Comparison of ENCODE assay signal across 8 cellular contexts in genomic region chr20:62900052-62900691, GRCh38. TPM values are rescaled to one million over a fixed set of nuclear protein-coding genes. Genes with fewer than 3 reads are reported as not detected.
DNase-seq lines count a peak whose midpoint lies in the region; ATAC-seq and TF ChIP-seq lines count a peak whose summit lies in the region.

No MANE protein-coding gene starts in this region.

- no TSS peak for BruUV-seq in OCI-LY7 (replicated peaks; lab: Mats Ljungman, UMichigan)

- H3K4me1 Mint-ChIP-seq in CD14-positive monocyte, result peaks cover 9% of the 10 kb centered on the region

- intact Hi-C loops in CD14-positive monocyte (cut with micrococcal nuclease), result loop anchor here (1.0 to 2.0 kb wide), 2 partner anchors 109 kb away; no protein-coding TSS in a partner anchor
- intact Hi-C loops in OCI-LY7 (cut with micrococcal nuclease; ENCODE audit: unreplicated experiment), result loop anchor here (1.0 to 2.0 kb wide), 5 partner anchors 18 to 109 kb away; partner anchors contain the start of gene GID8

- H3K9me2 ChIP-seq in OCI-LY7 (ENCODE audit: insufficient read depth, low read length), result no peaks in the 10 kb centered on the region

- TF ChIP-seq CTCF in CD14-positive monocyte (IDR thresholded peaks at IDR 0.05) (peak; percentile 91), OCI-LY7 (conservative IDR thresholded peaks at IDR 0.05; ENCODE audit: low read length) (peak; percentile 84)

- H3K4me3 ChIP-seq in OCI-LY7 (ENCODE audit: low read depth, low read length, poor library complexity, severe bottlenecking) (no peak overlapping the region), esophagus (ENCODE audit: low read depth in 1 of 2, low read length in 2 of 2) (no peak overlapping the region)

- no peaks in the 10 kb centered on the region for H3K9me3 ChIP-seq in OCI-LY7 (ENCODE audit: low read length)
- H3K9me3 ChIP-seq in esophagus (ENCODE audit: control insufficient read depth in 2 of 2, insufficient read depth in 1 of 2, low read depth in 1 of 2, low read length in 1 of 2), result no peaks in the 10 kb centered on the region

- peak overlapping the region in 3 of 7 donors; percentile 26 to 75 (median 56) for H3K27ac Mint-ChIP-seq in CD14-positive monocyte

- H3K4me2 ChIP-seq in OCI-LY7 (ENCODE audit: low read length), result peak overlapping the region; percentile 7; the same call in 1 of the 2 replicates

- H3K4me3 Mint-ChIP-seq in CD14-positive monocyte, result no peak overlapping the region

- peak; percentile 68 for ATAC-seq in GM19452 (IDR thresholded peaks at IDR 0.05; ENCODE audit: unreplicated experiment)

- H3K36me3 ChIP-seq in OCI-LY7 (ENCODE audit: insufficient read depth, low read length) (peaks cover 71% of the 10 kb centered on the region), esophagus (ENCODE audit: control insufficient read depth in 2 of 2, insufficient read depth in 2 of 2, low read length in 1 of 2) (peaks cover 14 to 27% of the 10 kb centered on the region in 2 donors)

- DNase-seq in CD14-positive monocyte (ENCODE audit: low spot score), result peak; percentile 73
- peak in 58 of 76 experiments; percentile 6 to 72 (median 40) for DNase-seq in HUDEP-2 (lab: John Stamatoyannopoulos, UW; ENCODE audit: unreplicated experiment in 76 of 76)
- DNase-seq in OCI-LY7 (ENCODE audit: low spot score), result peak; percentile 75
- peak; percentile 86 for DNase-seq in activated T-cell treated with anti-CD3 and anti-CD28 coated beads, Interleukin-2, amount 50 U/mL, for 1 hour
- DNase-seq in myocyte (ENCODE audit: low read depth), result peak; percentile 57
- peak; percentile 52 to 57 for DNase-seq in stimulated activated CD8-positive, alpha-beta memory T cell treated with anti-CD3 and anti-CD28 coated beads, Interleukin-7, amount 100 ng/mL, for 4 hours (ENCODE audit: low read depth in 2 of 2)

- H3K27me3 Mint-ChIP-seq in CD14-positive monocyte (ENCODE audit: low read depth in 3 of 3), result peaks cover 0 to 5% (median 1%) of the 10 kb centered on the region in 3 donors

- peak overlapping the region; percentile 38 for H3K27ac ChIP-seq in OCI-LY7 (ENCODE audit: low read depth, low read length, poor library complexity, severe bottlenecking)
- peak overlapping the region; percentile 64 to 96 for H3K27ac ChIP-seq in esophagus (ENCODE audit: low read depth in 2 of 2, low read length in 1 of 2)

- H4K20me1 ChIP-seq in OCI-LY7 (ENCODE audit: insufficient read depth, low read length), result no peaks in the 10 kb centered on the region

- no peaks in the 10 kb centered on the region for H3K79me2 ChIP-seq in OCI-LY7 (ENCODE audit: insufficient read depth, low read depth, low read length)

- no peaks in the 10 kb centered on the region for H3K9me3 Mint-ChIP-seq in CD14-positive monocyte

- CTCF ChIA-PET in OCI-LY7 (lab: Charles Lee; ENCODE audit: unreplicated experiment), result no interaction called here

- no peak overlapping the region for H2AFZ ChIP-seq in OCI-LY7 (ENCODE audit: low read length)

- H3K27me3 ChIP-seq in esophagus (ENCODE audit: control insufficient read depth in 1 of 2, insufficient read depth in 2 of 2, low read length in 2 of 2), result no peaks in the 10 kb centered on the region

- H3K4me1 ChIP-seq in OCI-LY7 (ENCODE audit: insufficient read depth, low read length, poor library complexity, severe bottlenecking) (peaks cover 15% of the 10 kb centered on the region), esophagus (ENCODE audit: control insufficient read depth in 2 of 2, insufficient read depth in 2 of 2, low read length in 1 of 2) (peaks cover 6 to 16% of the 10 kb centered on the region in 2 donors)

- POLR2A ChIA-PET in OCI-LY7 (lab: Charles Lee), result interaction anchor here (1.4 kb wide), 1 partner anchor 53 kb away, joined by 4 read pairs; no protein-coding TSS in a partner anchor

- 3 to 6% methylated on average over 11 of the region's 11 CpGs for WGBS in esophagus, 2 donors

- H3K36me3 Mint-ChIP-seq in CD14-positive monocyte, result peaks cover 56 to 62% of the 10 kb centered on the region in 2 donors

RNA-seq across cellular contexts. Expression of gene DIDO1, which starts 26.1 kb away (rescaled TPM):
- polyA plus RNA-seq in CD14-positive monocyte, result 10 to 100 TPM in 1 of 2 donors, 1 to 10 TPM in 1; 8.5 to 12.9 TPM
- 65.1 and 69.2 TPM in 2 replicates for total RNA-seq in OCI-LY7 (2014; rRNA removed; shearing (Covaris generic))
- 70.6 and 79.0 TPM in 2 replicates for total RNA-seq in OCI-LY7 (2022)
- 10 to 100 TPM; 17.3 TPM for polyA plus RNA-seq in esophagus
- 31.9 and 33.8 TPM in 2 replicates for total RNA-seq in myocyte
- 20.8 TPM for polyA plus RNA-seq in myocyte (2012)

RNA-seq across cellular contexts. Expression of gene GID8, which starts 37.8 kb away (rescaled TPM):
- polyA plus RNA-seq in CD14-positive monocyte (10 to 100 TPM; 12.4 to 12.7 TPM), esophagus (10 to 100 TPM; 16.2 to 30.0 TPM)
- 28.7 and 29.2 TPM in 2 replicates for total RNA-seq in OCI-LY7 (2014; rRNA removed; shearing (Covaris generic))
- total RNA-seq in OCI-LY7 (2022) (46.1 and 47.7 TPM in 2 replicates), myocyte (27.9 and 28.8 TPM in 2 replicates)
- 29.8 TPM for polyA plus RNA-seq in myocyte (2012)

RNA-seq across cellular contexts. Expression of gene TCFL5, which starts 38.5 kb away (rescaled TPM):
- polyA plus RNA-seq in CD14-positive monocyte, result under 1 TPM; 0.38 to 0.89 TPM
- total RNA-seq in OCI-LY7 (2014; rRNA removed; shearing (Covaris generic)), result 9.5 and 10.0 TPM in 2 replicates
- total RNA-seq in OCI-LY7 (2022), result 8.7 and 9.2 TPM in 2 replicates
- polyA plus RNA-seq in esophagus, result 1 to 10 TPM; 2.8 to 3.5 TPM
- total RNA-seq in myocyte, result 9.3 and 12.5 TPM in 2 replicates
- polyA plus RNA-seq in myocyte (2012), result 9.2 TPM

RNA-seq across cellular contexts. Expression of gene SLC17A9, which starts 52.3 kb away (rescaled TPM):
- polyA plus RNA-seq in CD14-positive monocyte, result under 1 TPM; 0.81 to 0.82 TPM
- 1.7 and 2.0 TPM in 2 replicates for total RNA-seq in OCI-LY7 (2014; rRNA removed; shearing (Covaris generic))
- 8.1 and 13.2 TPM in 2 replicates for total RNA-seq in OCI-LY7 (2022)
- polyA plus RNA-seq in esophagus, result 1 to 10 TPM; 1.0 to 3.3 TPM
- total RNA-seq in myocyte, result 0.16 TPM in 1 of 2 replicates, not detected in the other
- polyA plus RNA-seq in myocyte (2012), result 0.03 TPM
